1 cellular context compared by ENCODE assay signal in genomic region chr1:110130113-110130591, GRCh38.
A peak's percentile ranks its signal among the peaks of the same experiment; 100 is the strongest.
TF ChIP-seq lines count a peak whose summit lies in the region.

No MANE protein-coding gene starts in this region.

TF ChIP-seq in GM12878, 131 proteins besides CTCF, POLR2A, EP300 and RAD21:
- TF ChIP-seq NKRF (conservative IDR thresholded peaks at IDR 0.05): no peak
- TF ChIP-seq PAX8 (IDR thresholded peaks at IDR 0.05): no peak
- peak; percentile 65 for TF ChIP-seq SUZ12 (IDR thresholded peaks at IDR 0.05; ENCODE audit: unreplicated experiment)
- no peak for TF ChIP-seq ZZZ3 (IDR thresholded peaks at IDR 0.05; ENCODE audit: control insufficient read depth, insufficient read length, low read depth)
